23 cellular contexts compared by ENCODE assay signal in genomic region chr22:37062366-37062655, GRCh38. TPM values are rescaled to one million over a fixed set of nuclear protein-coding genes. Genes with fewer than 3 reads are reported as not detected.
DNase-seq lines count a peak whose midpoint lies in the region; ATAC-seq lines count a peak whose summit lies in the region.
"Had no signal": no experiment of that assay in that cellular context is flagged by ENCODE, and none has a peak within 500 bp of the region (broad histone marks: within the 10 kb centered on the region; RNA-seq: fewer than 3 reads in every experiment).

No MANE protein-coding gene starts in this region.

- H3K27ac Mint-ChIP-seq in activated CD4-positive, alpha-beta T cell treated with anti-CD3 and anti-CD28 coated beads for 36 hours, result peak overlapping the region; percentile 5

- peak overlapping the region; percentile 8 for H3K27ac ChIP-seq in iPS-20b (ENCODE audit: low read length)
- H3K27ac ChIP-seq: 22Rv1, SJCRH30 had no signal

- no peaks in the 10 kb centered on the region for H3K27me3 Mint-ChIP-seq in activated CD4-positive, alpha-beta T cell treated with anti-CD3 and anti-CD28 coated beads for 36 hours

- peaks cover 35% of the 10 kb centered on the region for H3K27me3 ChIP-seq in iPS-20b (ENCODE audit: insufficient read depth, low read length)
- H3K27me3 ChIP-seq: SJCRH30 had no signal

- intact Hi-C loops in activated CD4-positive, alpha-beta T cell treated with anti-CD3 and anti-CD28 coated beads for 36 hours (cut with DNase I, micrococcal nuclease), result no loop called here

- no peak overlapping the region for H3K4me3 Mint-ChIP-seq in activated CD4-positive, alpha-beta T cell treated with anti-CD3 and anti-CD28 coated beads for 36 hours

- H3K9me3 ChIP-seq in iPS-20b (ENCODE audit: insufficient read depth, low read depth, low read length), result no peaks in the 10 kb centered on the region
- H3K9me3 ChIP-seq: SJCRH30 had no signal

- H3K36me3 Mint-ChIP-seq in activated CD4-positive, alpha-beta T cell treated with anti-CD3 and anti-CD28 coated beads for 36 hours (ENCODE audit: low read depth), result peaks cover 31% of the 10 kb centered on the region

- no peaks in the 10 kb centered on the region; the same call in 1 of the 2 replicates for H3K4me1 ChIP-seq in iPS-20b (ENCODE audit: insufficient read depth, low read length)
- H3K4me1 ChIP-seq: SJCRH30 had no signal

- no peak overlapping the region for H3K4me3 ChIP-seq in iPS-20b (ENCODE audit: low read length)
- H3K4me3 ChIP-seq: SJCRH30 had no signal

- peaks cover 34% of the 10 kb centered on the region for H3K4me1 Mint-ChIP-seq in activated CD4-positive, alpha-beta T cell treated with anti-CD3 and anti-CD28 coated beads for 36 hours

- DNase-seq in activated CD4-positive, alpha-beta T cell treated with anti-CD3 and anti-CD28 coated beads for 36 hours, result peak; percentile 59
- DNase-seq in activated CD4-positive, alpha-beta T cell treated with anti-CD3 and anti-CD28 coated beads for 48 hours, result no peak
- peak; percentile 27 for DNase-seq in stimulated activated CD4-positive, alpha-beta T cell treated with anti-CD3 and anti-CD28 coated beads, Interleukin-15, amount 100 ng/mL, for 24 hours
- no peak for DNase-seq in stimulated activated CD4-positive, alpha-beta T cell treated with anti-CD3 and anti-CD28 coated beads, Interleukin-2, amount 100 ng/mL, for 48 hours
- no peak for DNase-seq in GF-D8 (lab: John Stamatoyannopoulos, UW)
- no peak for DNase-seq in RKO (ENCODE audit: low spot score)
- DNase-seq in NCI-H2081 (lab: John Stamatoyannopoulos, UW), result no peak
- DNase-seq: ACHN; C1 segment of cervical spinal cord; CD8-positive, alpha-beta memory T cell; DMS53; GDM1; Kasumi-1; NCI-H1417; NCI-H187; NCI-H2107; NCI-H510A; NK-92 treated with Interleukin-12 subunit alpha and Interleukin-12 subunit beta, amount 100 ng/mL, for 24 hours; SJCRH30 had no signal

- H3K9ac ChIP-seq in iPS-20b (ENCODE audit: low read depth, low read length), result peak overlapping the region; percentile 27; the same call in 1 of the 2 replicates

- no peak for ATAC-seq in activated CD4-positive, alpha-beta T cell treated with anti-CD3 and anti-CD28 coated beads for 36 hours

- POLR2A ChIA-PET in activated CD4-positive, alpha-beta T cell treated with anti-CD3 and anti-CD28 coated beads for 36 hours (lab: Charles Lee), result interaction anchor here (1.2 kb wide), 1 partner anchor 60 kb away, joined by 3 read pairs; no protein-coding TSS in a partner anchor

- peaks cover 21% of the 10 kb centered on the region; the same call in 1 of the 2 replicates for H3K36me3 ChIP-seq in iPS-20b (ENCODE audit: insufficient read depth, low read depth, low read length)
- H3K36me3 ChIP-seq: SJCRH30 had no signal

- CTCF ChIA-PET in activated CD4-positive, alpha-beta T cell treated with anti-CD3 and anti-CD28 coated beads for 36 hours (lab: Charles Lee), result interaction anchor here (1.0 kb wide), 1 partner anchor 135 kb away, joined by 4 read pairs; no protein-coding TSS in a partner anchor

- no peaks in the 10 kb centered on the region for H3K9me3 Mint-ChIP-seq in activated CD4-positive, alpha-beta T cell treated with anti-CD3 and anti-CD28 coated beads for 36 hours (ENCODE audit: low read depth)
- H3K9me3 Mint-ChIP-seq: CD8-positive, alpha-beta memory T cell had no signal

RNA-seq across cellular contexts. Expression of gene KCTD17, which starts 10.8 kb away (rescaled TPM):
- total RNA-seq in activated CD4-positive, alpha-beta T cell treated with anti-CD3 and anti-CD28 coated beads for 36 hours, result 10 to 100 TPM; 32.5 to 36.8 TPM

RNA-seq across cellular contexts. Expression of gene MPST, which starts 42.8 kb away (rescaled TPM):
- 10 to 100 TPM; 10.6 to 11.0 TPM for total RNA-seq in activated CD4-positive, alpha-beta T cell treated with anti-CD3 and anti-CD28 coated beads for 36 hours

RNA-seq across cellular contexts. Expression of gene TST, which starts 43.1 kb away (rescaled TPM):
- 1 to 10 TPM; 1.8 to 2.1 TPM for total RNA-seq in activated CD4-positive, alpha-beta T cell treated with anti-CD3 and anti-CD28 coated beads for 36 hours

RNA-seq across cellular contexts. Expression of gene TMPRSS6, which starts 47.2 kb away (rescaled TPM):
- total RNA-seq in activated CD4-positive, alpha-beta T cell treated with anti-CD3 and anti-CD28 coated beads for 36 hours, result 10 to 100 TPM; 17.6 to 20.2 TPM
- total RNA-seq: H4, MCF 10A, SJCRH30 had no signal

Comparison
In these comparisons a context has a peak if more than half of its experiments do, and no peak if none do; other contexts are left out.
1. DNase-seq: peak in activated CD4-positive, alpha-beta T cell treated with anti-CD3 and anti-CD28 coated beads for 36 hours (single experiment) and stimulated activated CD4-positive, alpha-beta T cell treated with anti-CD3 and anti-CD28 coated beads, Interleukin-15, amount 100 ng/mL, for 24 hours (single experiment); none in activated CD4-positive, alpha-beta T cell treated with anti-CD3 and anti-CD28 coated beads for 48 hours (single experiment), stimulated activated CD4-positive, alpha-beta T cell treated with anti-CD3 and anti-CD28 coated beads, Interleukin-2, amount 100 ng/mL, for 48 hours (0 of 2), GF-D8 (single experiment), RKO (single experiment) and NCI-H2081 (0 of 2).